ENCODE assay signal across 8 cellular contexts in the genomic region with DNA sequence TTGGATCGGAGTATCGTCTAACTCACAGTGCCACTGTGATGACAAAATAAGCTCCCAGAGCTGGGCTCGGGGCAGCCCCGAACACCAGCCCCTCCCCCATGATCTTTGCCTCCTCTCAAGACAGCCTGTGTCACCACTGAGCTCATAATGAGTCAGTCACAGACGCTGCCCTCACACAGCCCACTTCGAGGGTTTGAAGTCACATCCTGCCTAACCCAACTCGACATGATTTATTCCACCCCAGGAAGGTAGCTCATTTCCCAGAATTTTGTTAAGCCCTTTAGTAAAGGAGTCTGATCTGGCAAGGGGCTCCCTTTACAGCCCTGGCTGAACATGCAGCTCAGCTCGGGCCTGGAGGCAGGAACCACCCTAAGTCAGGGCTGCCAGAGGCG. TPM values are rescaled to one million over a fixed set of nuclear protein-coding genes. Genes with fewer than 3 reads are reported as not detected.
DNase-seq lines count a peak whose midpoint lies in the region; ATAC-seq and FAIRE-seq lines count a peak whose summit lies in the region.

No MANE protein-coding gene starts in this region.

- peak; percentile 86 for FAIRE-seq in GM19239 (lab: Jason Lieb, UNC)

- ATAC-seq in left cardiac atrium (peak; percentile 42 to 67), GM18909 (IDR thresholded peaks at IDR 0.05; ENCODE audit: poor library complexity, unreplicated experiment) (no peak)

- intact Hi-C loops in left cardiac atrium (cut with DNase I), result loop anchor here (2.0 to 5.0 kb wide), 2 partner anchors 33 to 36 kb away; no protein-coding TSS in a partner anchor

- DNase-seq in GM19239 (ENCODE audit: insufficient read length, low spot score) (no peak), RPMI7951 (ENCODE audit: low read depth) (peak; percentile 96), left cardiac atrium (peak; percentile 85), NCI-H2081 (lab: John Stamatoyannopoulos, UW) (no peak), DMS114 treated with DMSO at 0.1 percent for 48 hours (lab: John Stamatoyannopoulos, UW; ENCODE audit: unreplicated experiment) (no peak)
- DNase-seq in activated gamma-delta T cell treated with anti-CD3 and anti-CD28 coated beads, Interleukin-2, amount 50 U/mL, for 16 hours (ENCODE audit: low read depth), result peak; percentile 86
- peak; percentile 73 to 89 for DNase-seq in stimulated activated CD4-positive, alpha-beta T cell treated with anti-CD3 and anti-CD28 coated beads, Interleukin-12 subunit alpha, Interleukin-12 subunit beta, amount 100 ng/mL, for 24 hours (ENCODE audit: low read depth in 2 of 2)

RNA-seq across cellular contexts. Expression of gene MYH9, which starts 22.8 kb away (rescaled TPM):
- 260 and 282 TPM in 2 replicates for total RNA-seq in RPMI7951 (2014; rRNA removed; shearing (Covaris generic))
- 100 to 1,000 TPM; 225 to 367 TPM for total RNA-seq in left cardiac atrium

Comparison
In these comparisons a context has a peak if more than half of its experiments do, and no peak if none do; other contexts are left out.
1. DNase-seq: peak in RPMI7951 (single experiment), activated gamma-delta T cell treated with anti-CD3 and anti-CD28 coated beads, Interleukin-2, amount 50 U/mL, for 16 hours (single experiment), left cardiac atrium (single experiment) and stimulated activated CD4-positive, alpha-beta T cell treated with anti-CD3 and anti-CD28 coated beads, Interleukin-12 subunit alpha, Interleukin-12 subunit beta, amount 100 ng/mL, for 24 hours (2 of 2); none in GM19239 (single experiment), NCI-H2081 (0 of 2) and DMS114 treated with DMSO at 0.1 percent for 48 hours (single experiment).